Comparison of ENCODE assay signal across 15 cellular contexts in the genomic region with DNA sequence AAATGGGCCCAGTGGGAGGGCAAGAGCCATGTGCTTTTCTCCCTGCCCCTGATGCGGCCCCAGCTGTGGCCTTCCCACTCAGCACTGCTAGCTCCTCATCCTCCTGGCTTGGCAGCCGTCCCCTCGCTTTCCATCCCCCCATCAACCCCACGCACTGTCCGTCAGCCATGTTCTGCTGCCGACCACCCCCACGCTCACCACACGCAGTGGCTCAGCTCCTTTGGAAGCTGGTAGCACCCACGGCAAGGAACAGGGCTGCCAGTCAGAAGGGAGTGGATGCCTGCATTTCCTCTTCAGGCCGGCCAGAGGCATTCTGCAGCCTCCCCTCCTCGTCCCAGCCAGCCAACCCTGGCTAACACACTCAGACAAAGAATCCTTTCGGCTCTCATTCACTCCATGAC. TPM values are rescaled to one million over a fixed set of nuclear protein-coding genes. Genes with fewer than 3 reads are reported as not detected.
DNase-seq lines count a peak whose midpoint lies in the region; ATAC-seq lines count a peak whose summit lies in the region.
"Had no signal": no experiment of that assay in that cellular context is flagged by ENCODE, and none has a peak within 500 bp of the region (broad histone marks: within the 10 kb centered on the region; RNA-seq: fewer than 3 reads in every experiment).

No MANE protein-coding gene starts in this region.

- no peak for DNase-seq in T-helper 2 cell treated with Interferon-gamma antibody and Interleukin-4, amounts not matched to agents 5 μg/mL and 100 μg/mL, for 36 hours (ENCODE audit: low spot score)
- DNase-seq in T-helper 2 cell (no peak), T-helper 17 cell (no peak), left cardiac atrium (peak; percentile 26), GM19240 (ENCODE audit: insufficient read length, low spot score) (no peak), T1000 (lab: John Stamatoyannopoulos, UW) (no peak)
- DNase-seq in stimulated activated effector memory CD8-positive, alpha-beta T cell treated with anti-CD3 and anti-CD28 coated beads, Interleukin-12 subunit alpha, Interleukin-12 subunit beta, amount 100 ng/mL, for 72 hours (ENCODE audit: low spot score in 2 of 2) = no peak
- DNase-seq: CD4-positive, CD25-positive, alpha-beta regulatory T cell; foreskin melanocyte; OCI-M1 had no signal

- H3K4me1 Mint-ChIP-seq in T-helper 2 cell treated with Interferon-gamma antibody and Interleukin-4, amounts not matched to agents 5 μg/mL and 100 μg/mL, for 36 hours (ENCODE audit: low read depth) = peaks cover 44% of the 10 kb centered on the region
- peaks cover 47% of the 10 kb centered on the region for H3K4me1 Mint-ChIP-seq in T-helper 17 cell
- H3K4me1 Mint-ChIP-seq in stimulated activated effector memory CD8-positive, alpha-beta T cell treated with anti-CD3 and anti-CD28 coated beads, Interleukin-12 subunit alpha, Interleukin-12 subunit beta, amount 100 ng/mL, for 72 hours = peaks cover 74% of the 10 kb centered on the region

- no peaks in the 10 kb centered on the region for H3K27me3 Mint-ChIP-seq in T-helper 2 cell treated with Interferon-gamma antibody and Interleukin-4, amounts not matched to agents 5 μg/mL and 100 μg/mL, for 36 hours (ENCODE audit: low read depth)
- no peaks in the 10 kb centered on the region for H3K27me3 Mint-ChIP-seq in T-helper 17 cell
- H3K27me3 Mint-ChIP-seq: CD4-positive, CD25-positive, alpha-beta regulatory T cell; stimulated activated memory B cell treated with anti-CD40 and anti-IgM and Interleukin-4, amounts not matched to agents 10 μg/mL and 1 μg/mL and 100 μg/mL, for 72 hours had no signal

- no peak for ATAC-seq in T-helper 17 cell
- ATAC-seq in left cardiac atrium = no peak
- no peak for ATAC-seq in stimulated activated effector memory CD8-positive, alpha-beta T cell treated with anti-CD3 and anti-CD28 coated beads, Interleukin-12 subunit alpha, Interleukin-12 subunit beta, amount 100 ng/mL, for 72 hours
- no peak for ATAC-seq in HG03097 (IDR thresholded peaks at IDR 0.05; ENCODE audit: low FRiP score, unreplicated experiment)
- ATAC-seq: stimulated activated memory B cell treated with anti-CD40 and anti-IgM and Interleukin-4, amounts not matched to agents 10 μg/mL and 1 μg/mL and 100 μg/mL, for 72 hours had no signal

- H3K9me3 Mint-ChIP-seq in T-helper 2 cell treated with Interferon-gamma antibody and Interleukin-4, amounts not matched to agents 5 μg/mL and 100 μg/mL, for 36 hours = no peaks in the 10 kb centered on the region
- H3K9me3 Mint-ChIP-seq in stimulated activated effector memory CD8-positive, alpha-beta T cell treated with anti-CD3 and anti-CD28 coated beads, Interleukin-12 subunit alpha, Interleukin-12 subunit beta, amount 100 ng/mL, for 72 hours = no peaks in the 10 kb centered on the region
- H3K9me3 Mint-ChIP-seq: CD4-positive, CD25-positive, alpha-beta regulatory T cell; stimulated activated memory B cell treated with anti-CD40 and anti-IgM and Interleukin-4, amounts not matched to agents 10 μg/mL and 1 μg/mL and 100 μg/mL, for 72 hours; T-helper 1 cell treated with Interleukin-12 subunit alpha and Interleukin-12 subunit beta and Interleukin-4 antibody, amounts not matched to agents 30 μg/mL and 1 μg/mL, for 36 hours had no signal

- peaks cover 60% of the 10 kb centered on the region for H3K36me3 Mint-ChIP-seq in T-helper 2 cell treated with Interferon-gamma antibody and Interleukin-4, amounts not matched to agents 5 μg/mL and 100 μg/mL, for 36 hours (ENCODE audit: low read depth)
- peaks cover 11% of the 10 kb centered on the region for H3K36me3 Mint-ChIP-seq in T-helper 17 cell (ENCODE audit: low read depth)
- peaks cover 86% of the 10 kb centered on the region for H3K36me3 Mint-ChIP-seq in stimulated activated effector memory CD8-positive, alpha-beta T cell treated with anti-CD3 and anti-CD28 coated beads, Interleukin-12 subunit alpha, Interleukin-12 subunit beta, amount 100 ng/mL, for 72 hours

- H3K27ac Mint-ChIP-seq in T-helper 2 cell treated with Interferon-gamma antibody and Interleukin-4, amounts not matched to agents 5 μg/mL and 100 μg/mL, for 36 hours = peak overlapping the region; percentile 50
- H3K27ac Mint-ChIP-seq in T-helper 17 cell = peak overlapping the region; percentile 32
- peak overlapping the region; percentile 26 for H3K27ac Mint-ChIP-seq in stimulated activated effector memory CD8-positive, alpha-beta T cell treated with anti-CD3 and anti-CD28 coated beads, Interleukin-12 subunit alpha, Interleukin-12 subunit beta, amount 100 ng/mL, for 72 hours
- H3K27ac Mint-ChIP-seq: stimulated activated memory B cell treated with anti-CD40 and anti-IgM and Interleukin-4, amounts not matched to agents 10 μg/mL and 1 μg/mL and 100 μg/mL, for 72 hours; T-helper 1 cell treated with Interleukin-12 subunit alpha and Interleukin-12 subunit beta and Interleukin-4 antibody, amounts not matched to agents 30 μg/mL and 1 μg/mL, for 36 hours had no signal

- intact Hi-C loops in left cardiac atrium (cut with DNase I) = no loop called here

- H3K9me3 ChIP-seq in T-helper 17 cell (ENCODE audit: control insufficient read depth, low read length, poor library complexity, severe bottlenecking) = no peaks in the 10 kb centered on the region

- H3K4me3 Mint-ChIP-seq in T-helper 2 cell treated with Interferon-gamma antibody and Interleukin-4, amounts not matched to agents 5 μg/mL and 100 μg/mL, for 36 hours = no peak overlapping the region
- no peak overlapping the region for H3K4me3 Mint-ChIP-seq in T-helper 17 cell
- no peak overlapping the region for H3K4me3 Mint-ChIP-seq in stimulated activated effector memory CD8-positive, alpha-beta T cell treated with anti-CD3 and anti-CD28 coated beads, Interleukin-12 subunit alpha, Interleukin-12 subunit beta, amount 100 ng/mL, for 72 hours
- H3K4me3 Mint-ChIP-seq: stimulated activated memory B cell treated with anti-CD40 and anti-IgM and Interleukin-4, amounts not matched to agents 10 μg/mL and 1 μg/mL and 100 μg/mL, for 72 hours; T-helper 1 cell treated with Interleukin-12 subunit alpha and Interleukin-12 subunit beta and Interleukin-4 antibody, amounts not matched to agents 30 μg/mL and 1 μg/mL, for 36 hours had no signal

RNA-seq across cellular contexts. Expression of a gene that starts 6.3 kb away (rescaled TPM):
- 100 to 1,000 TPM; 160 to 236 TPM for total RNA-seq in T-helper 17 cell
- total RNA-seq in left cardiac atrium = 100 to 1,000 TPM; 229 to 241 TPM

RNA-seq across cellular contexts. Expression of a gene that starts 17.4 kb away (rescaled TPM):
- total RNA-seq in T-helper 17 cell = 10 to 100 TPM in 1 of 2 donors, under 1 TPM in 1; 0.70 to 12.5 TPM
- 10 to 100 TPM in 1 of 2 donors, 1 to 10 TPM in 1; 5.5 to 14.8 TPM for total RNA-seq in left cardiac atrium

RNA-seq across cellular contexts. Expression of a gene that starts 28.6 kb away (rescaled TPM):
- total RNA-seq in T-helper 17 cell (not detected), left cardiac atrium (1 to 10 TPM in 1 of 2 donors, not detected in 1; 5.2 TPM)
- total RNA-seq: CD4-positive, CD25-positive, alpha-beta regulatory T cell; liver; osteoblast had no signal

RNA-seq across cellular contexts. Expression of a gene that starts 53.5 kb away (rescaled TPM):
- total RNA-seq in T-helper 17 cell (not detected), left cardiac atrium (10 to 100 TPM; 15.1 to 15.4 TPM)
- total RNA-seq: CD4-positive, CD25-positive, alpha-beta regulatory T cell had no signal
